In the genomic region with DNA sequence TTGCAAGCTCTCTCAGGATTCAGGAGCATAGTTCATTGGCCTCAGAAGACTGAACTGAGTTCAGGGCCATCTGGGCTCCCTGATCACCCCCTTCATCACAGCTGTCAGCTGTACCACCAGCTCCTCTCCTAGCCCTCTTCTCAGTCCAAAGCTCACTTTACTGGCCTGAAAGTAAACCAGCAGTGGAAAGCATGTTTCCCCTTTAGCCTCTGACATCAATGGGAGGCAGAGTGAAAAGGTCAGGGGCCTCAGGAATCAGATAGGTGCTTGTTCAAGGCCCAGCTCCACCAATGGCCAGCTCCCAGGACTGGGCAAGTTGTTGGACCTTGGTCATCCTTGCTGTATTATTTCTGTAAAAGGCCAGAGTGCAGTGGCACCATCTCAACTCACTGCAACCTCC, we compare ENCODE assay signal across 21 cellular contexts.
A peak's percentile ranks its signal among the peaks of the same experiment; 100 is the strongest.
DNase-seq lines count a peak whose midpoint lies in the region; ATAC-seq, FAIRE-seq and TF ChIP-seq lines count a peak whose summit lies in the region.
"Had no signal": no experiment of that assay in that cellular context is flagged by ENCODE, and none has a peak within 500 bp of the region (broad histone marks: within the 10 kb centered on the region; RNA-seq: fewer than 3 reads in every experiment).

No MANE protein-coding gene starts in this region.

- H3K27me3 Mint-ChIP-seq in neural progenitor cell (ENCODE audit: insufficient read depth, low read depth): peaks cover 12% of the 10 kb centered on the region
- no peaks in the 10 kb centered on the region for H3K27me3 Mint-ChIP-seq in stimulated activated memory B cell treated with anti-CD40 and anti-IgM and Interleukin-4, amounts not matched to agents 10 μg/mL and 1 μg/mL and 100 μg/mL, for 72 hours
- H3K27me3 Mint-ChIP-seq: CD4-positive, alpha-beta T cell had no signal

- H3K4me3 ChIP-seq in HepG2 (replicated peaks in 1 of 3; ENCODE audit: insufficient read depth in 1 of 3, low read depth in 2 of 3, low read length in 3 of 3): no peak overlapping the region
- H3K4me3 ChIP-seq in right lobe of liver: no peak overlapping the region
- no peak overlapping the region for H3K4me3 ChIP-seq in neural progenitor cell
- H3K4me3 ChIP-seq: BLaER1 treated with 17β-estradiol and CSF1 and Interleukin-3, amounts not matched to agents 10 nM and 100 nM had no signal

- no TSS peak for BruUV-seq in HepG2 (replicated peaks; lab: Mats Ljungman, UMichigan)

- no peak for TF ChIP-seq RAD21 in HepG2 (CRISPR knock-in tag; IDR thresholded peaks at IDR 0.05)

- no peaks in the 10 kb centered on the region for H3F3A ChIP-seq in neural progenitor cell (ENCODE audit: low read depth)

- no peak overlapping the region for H3K4me3 Mint-ChIP-seq in neural progenitor cell
- no peak overlapping the region for H3K4me3 Mint-ChIP-seq in stimulated activated memory B cell treated with anti-CD40 and anti-IgM and Interleukin-4, amounts not matched to agents 10 μg/mL and 1 μg/mL and 100 μg/mL, for 72 hours
- H3K4me3 Mint-ChIP-seq: CD4-positive, alpha-beta T cell; CD8-positive, alpha-beta T cell had no signal

- H3K27me3 ChIP-seq in HepG2 (ENCODE audit: control insufficient read depth in 1 of 2, insufficient read depth in 2 of 2, low read length in 2 of 2) (peaks cover 3 to 13% of the 10 kb centered on the region in 2 experiments; a peak in 3 of 5 replicates), right lobe of liver (no peaks in the 10 kb centered on the region), neural progenitor cell (no peaks in the 10 kb centered on the region)

- peaks cover 9% of the 10 kb centered on the region for H3K9me3 ChIP-seq in HepG2 (ENCODE audit: low read length)
- peaks cover 0 to 4% (median 0%) of the 10 kb centered on the region in 4 donors for H3K9me3 ChIP-seq in right lobe of liver
- H3K9me3 ChIP-seq in neural progenitor cell (ENCODE audit: low read depth): peaks cover 8% of the 10 kb centered on the region

- H3K4me1 ChIP-seq in HepG2 (ENCODE audit: insufficient read depth, low read length) (peaks cover 17% of the 10 kb centered on the region), right lobe of liver (no peaks in the 10 kb centered on the region), neural progenitor cell (no peaks in the 10 kb centered on the region)
- H3K4me1 ChIP-seq: BLaER1 treated with 17β-estradiol and CSF1 and Interleukin-3, amounts not matched to agents 10 nM and 100 nM had no signal

- DNase-seq in HepG2 (ENCODE audit: low spot score) (peak; percentile 13), right lobe of liver (no peak), neural progenitor cell (ENCODE audit: low spot score) (no peak)
- DNase-seq: 8988T; ACHN; Caco-2; Calu3; CD4-positive, alpha-beta T cell; CD8-positive, alpha-beta T cell; DMS79 treated with DMSO at 0.1 percent for 48 hours; GF-D8 had no signal

- no peak for FAIRE-seq in HepG2 (lab: Jason Lieb, UNC)
- FAIRE-seq: A204.1, D721Med, G401.6, GM12891, GM18507 had no signal

- H3K79me2 ChIP-seq in HepG2 (ENCODE audit: insufficient read depth, low read length): no peaks in the 10 kb centered on the region
- H3K79me2 ChIP-seq in neural progenitor cell (ENCODE audit: low read depth): no peaks in the 10 kb centered on the region

- no peaks in the 10 kb centered on the region for H3K36me3 ChIP-seq in HepG2 (replicated peaks in 1 of 2; ENCODE audit: control insufficient read depth in 1 of 2, insufficient read depth in 2 of 2, low read length in 2 of 2)
- H3K36me3 ChIP-seq in right lobe of liver: no peaks in the 10 kb centered on the region
- no peaks in the 10 kb centered on the region for H3K36me3 ChIP-seq in neural progenitor cell
- H3K36me3 ChIP-seq: BLaER1 treated with 17β-estradiol and CSF1 and Interleukin-3, amounts not matched to agents 10 nM and 100 nM had no signal

- intact Hi-C loops in HepG2 (cut with micrococcal nuclease; ENCODE audit: unreplicated experiment): no loop called here
- intact Hi-C loops in right lobe of liver (cut with DNase I): no loop called here

- POLR2A ChIA-PET in HepG2 (lab: Yijun Ruan, JAX): no interaction called here

- no peak overlapping the region for H3K4me2 ChIP-seq in HepG2 (ENCODE audit: low read depth, low read length)
- no peak overlapping the region for H3K4me2 ChIP-seq in neural progenitor cell
- H3K4me2 ChIP-seq: BLaER1 treated with 17β-estradiol and CSF1 and Interleukin-3, amounts not matched to agents 10 nM and 100 nM had no signal

- H2AFZ ChIP-seq in HepG2 (ENCODE audit: low read length) (no peak overlapping the region), neural progenitor cell (replicated peaks) (no peak overlapping the region)

- peak overlapping the region; percentile 3 for H3K27ac Mint-ChIP-seq in neural progenitor cell
- peak overlapping the region; percentile 13 for H3K27ac Mint-ChIP-seq in stimulated activated memory B cell treated with anti-CD40 and anti-IgM and Interleukin-4, amounts not matched to agents 10 μg/mL and 1 μg/mL and 100 μg/mL, for 72 hours
- H3K27ac Mint-ChIP-seq: CD4-positive, alpha-beta T cell; CD8-positive, alpha-beta T cell had no signal

- H3K36me3 Mint-ChIP-seq in neural progenitor cell: no peaks in the 10 kb centered on the region
- H3K36me3 Mint-ChIP-seq in stimulated activated memory B cell treated with anti-CD40 and anti-IgM and Interleukin-4, amounts not matched to agents 10 μg/mL and 1 μg/mL and 100 μg/mL, for 72 hours: no peaks in the 10 kb centered on the region
- H3K36me3 Mint-ChIP-seq: CD8-positive, alpha-beta T cell had no signal

- CTCF ChIA-PET in HepG2 (lab: Yijun Ruan, JAX; ENCODE audit: low intra/inter-chr PET ratio, low total read pairs): no interaction called here

- H4K20me1 ChIP-seq in HepG2 (ENCODE audit: insufficient read depth, low read length): no peaks in the 10 kb centered on the region
- no peaks in the 10 kb centered on the region for H4K20me1 ChIP-seq in neural progenitor cell (ENCODE audit: low read depth)

- TF ChIP-seq POLR2A in HepG2 (IDR thresholded peaks at IDR 0.05; ENCODE audit: insufficient read depth in 1 of 2, low read depth in 2 of 2, low read length in 2 of 2) (no peak), right lobe of liver (IDR thresholded peaks at IDR 0.05) (no peak)

- H3K4me1 Mint-ChIP-seq in neural progenitor cell: peaks cover under 1% of the 10 kb centered on the region
- peaks cover under 1% of the 10 kb centered on the region for H3K4me1 Mint-ChIP-seq in stimulated activated memory B cell treated with anti-CD40 and anti-IgM and Interleukin-4, amounts not matched to agents 10 μg/mL and 1 μg/mL and 100 μg/mL, for 72 hours

- in situ Hi-C loops in HepG2 (cut with HindIII; ENCODE audit: extremely low pct_ligation_motif_present, low pct_unique_long_range_greater_than_20kb): no loop called here

- TF ChIP-seq EP300 in HepG2 (IDR thresholded peaks at IDR 0.05; ENCODE audit: low read depth in 2 of 2, low read length in 2 of 2) (no peak), HepG2 (CRISPR knock-in tag; IDR thresholded peaks at IDR 0.05; ENCODE audit: borderline replicate concordance) (no peak)

- H3K27ac ChIP-seq in HepG2 (ENCODE audit: extremely low read length, insufficient read depth, low read length) (no peak overlapping the region), right lobe of liver (no peak overlapping the region), neural progenitor cell (no peak overlapping the region)
- H3K27ac ChIP-seq: BLaER1 treated with 17β-estradiol and CSF1 and Interleukin-3, amounts not matched to agents 10 nM and 100 nM; C4-2B had no signal

- no peak overlapping the region for H3K9ac ChIP-seq in HepG2 (ENCODE audit: insufficient read depth, low read depth, low read length)
- no peak overlapping the region for H3K9ac ChIP-seq in neural progenitor cell
- H3K9ac ChIP-seq: BLaER1 treated with 17β-estradiol and CSF1 and Interleukin-3, amounts not matched to agents 10 nM and 100 nM had no signal

- peak; percentile 71 for ATAC-seq in HepG2
- ATAC-seq in right lobe of liver: no peak
- ATAC-seq in stimulated activated memory B cell treated with anti-CD40 and anti-IgM and Interleukin-4, amounts not matched to agents 10 μg/mL and 1 μg/mL and 100 μg/mL, for 72 hours: no peak
- no peak for ATAC-seq in GM21423 (IDR thresholded peaks at IDR 0.05; ENCODE audit: unreplicated experiment)
- ATAC-seq in HG02840 (IDR thresholded peaks at IDR 0.05; ENCODE audit: low FRiP score, unreplicated experiment): no peak
- ATAC-seq: CD8-positive, alpha-beta T cell had no signal

- peaks cover 22% of the 10 kb centered on the region for H3K9me3 Mint-ChIP-seq in neural progenitor cell
- H3K9me3 Mint-ChIP-seq in stimulated activated memory B cell treated with anti-CD40 and anti-IgM and Interleukin-4, amounts not matched to agents 10 μg/mL and 1 μg/mL and 100 μg/mL, for 72 hours: peaks cover 7% of the 10 kb centered on the region

- TF ChIP-seq CTCF in HepG2 (CRISPR knock-in tag; IDR thresholded peaks at IDR 0.05): no peak
- no peak for TF ChIP-seq CTCF in right lobe of liver (IDR thresholded peaks at IDR 0.05)
- TF ChIP-seq CTCF in neural progenitor cell (IDR thresholded peaks at IDR 0.05): no peak

TF ChIP-seq in HepG2, 621 proteins besides CTCF, POLR2A, EP300 and RAD21 (continues in another document):
- TF ChIP-seq, protein P1, sequence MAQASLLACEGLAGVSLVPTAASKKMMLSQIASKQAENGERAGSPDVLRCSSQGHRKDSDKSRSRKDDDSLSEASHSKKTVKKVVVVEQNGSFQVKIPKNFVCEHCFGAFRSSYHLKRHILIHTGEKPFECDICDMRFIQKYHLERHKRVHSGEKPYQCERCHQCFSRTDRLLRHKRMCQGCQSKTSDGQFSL (CRISPR knock-in tag; IDR thresholded peaks at IDR 0.05): no peak
- TF ChIP-seq RARA (CRISPR knock-in tag; IDR thresholded peaks at IDR 0.05): peak; percentile 51; the same call in 1 of the 2 replicates
- TF ChIP-seq LBX2 (CRISPR knock-in tag; IDR thresholded peaks at IDR 0.05; ENCODE audit: borderline replicate concordance): no peak
- TF ChIP-seq YEATS4 (CRISPR knock-in tag; IDR thresholded peaks at IDR 0.05; ENCODE audit: borderline replicate concordance): no peak
- TF ChIP-seq JDP2 (CRISPR knock-in tag; IDR thresholded peaks at IDR 0.05; ENCODE audit: borderline replicate concordance): no peak
- no peak for TF ChIP-seq STAG1 (CRISPR knock-in tag; IDR thresholded peaks at IDR 0.05)
